Comparison of ENCODE assay signal across 34 cellular contexts in the genomic region with DNA sequence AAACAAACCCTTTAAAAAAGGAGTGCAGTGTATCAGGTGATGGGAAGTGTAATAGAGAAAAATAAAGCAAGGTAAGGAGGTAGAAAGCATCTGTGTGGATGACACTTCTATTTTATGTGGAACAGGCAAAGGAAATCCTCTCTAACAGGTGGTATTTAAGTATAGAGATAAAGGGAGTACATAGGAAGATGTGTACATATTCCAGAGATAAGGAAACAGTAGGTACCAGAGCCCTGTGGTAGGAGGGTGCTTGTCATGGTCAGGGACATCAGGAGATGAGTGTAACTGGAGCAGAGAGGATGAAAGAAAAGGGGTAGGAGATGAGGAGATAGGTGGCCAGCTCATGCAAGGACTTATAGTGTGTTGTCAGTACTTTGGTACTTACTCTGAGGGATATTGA.
"Had no signal": no experiment of that assay in that cellular context is flagged by ENCODE, and none has a peak within 500 bp of the region (broad histone marks: within the 10 kb centered on the region; RNA-seq: fewer than 3 reads in every experiment).

No MANE protein-coding gene starts in this region.

- H3K36me3 ChIP-seq: MG63 had no signal

- H3K4me3 ChIP-seq: MG63 had no signal

- H3K9me3 ChIP-seq: MG63 had no signal

- H3K27me3 ChIP-seq: MG63 had no signal

- DNase-seq: Karpas-422, Kasumi-1, MG63, MM.1S, MV-4-11, NCI-H1048, NCI-H1092, NCI-H1092 treated with DMSO at 0.1 percent for 48 hours, NCI-H1105, NCI-H1105 treated with DMSO at 0.1 percent for 48 hours, NCI-H1417, NCI-H1417 treated with DMSO at 0.1 percent for 48 hours, NCI-H1436, NCI-H1436 treated with DMSO at 0.1 percent for 48 hours, NCI-H146, NCI-H1694, NCI-H1694 treated with DMSO at 0.1 percent for 48 hours, NCI-H187, NCI-H187 treated with DMSO at 0.1 percent for 48 hours, NCI-H1930, NCI-H2029, NCI-H2029 treated with DMSO at 0.1 percent for 48 hours, NCI-H2081, NCI-H2081 treated with DMSO at 0.1 percent for 48 hours, NCI-H2107, NCI-H2171, NCI-H2171 treated with DMSO at 0.1 percent for 48 hours, NCI-H2227 treated with DMSO at 0.1 percent for 48 hours, NCI-H226, NCI-H345, NCI-H446, NCI-H446 treated with DMSO at 0.1 percent for 48 hours, NCI-H510A, NCI-H510A treated with DMSO at 0.1 percent for 48 hours had no signal
